14 cellular contexts compared by ENCODE assay signal in the genomic region with DNA sequence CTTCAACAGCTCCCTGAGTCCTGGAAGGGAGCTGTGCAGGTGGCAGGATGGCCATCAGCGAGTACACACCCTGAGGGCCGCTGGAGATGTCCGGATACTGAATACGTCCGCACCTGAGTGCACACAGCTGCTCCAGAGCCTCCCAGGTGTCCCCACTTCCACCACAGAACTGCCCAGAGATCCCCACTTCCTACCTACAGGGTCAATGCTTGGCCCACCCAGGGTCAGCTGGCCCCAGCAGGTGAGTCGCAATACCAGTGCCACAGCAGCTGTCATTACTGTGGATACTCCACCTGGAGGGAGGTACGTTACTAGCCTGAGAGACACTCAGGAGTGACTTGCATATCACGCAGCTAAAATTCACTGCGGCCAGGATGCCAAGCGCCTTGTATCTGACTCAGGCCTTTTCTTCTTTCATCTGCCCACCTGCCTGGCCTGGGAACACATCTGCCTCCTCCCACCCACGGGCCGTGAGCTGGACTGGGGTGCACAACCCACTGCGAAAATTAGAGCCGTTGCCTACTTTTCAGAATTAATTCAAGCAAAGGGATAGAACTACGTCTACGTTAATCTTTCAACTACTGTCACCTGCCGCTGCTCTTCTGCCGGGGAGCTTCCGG. TPM values are rescaled to one million over a fixed set of nuclear protein-coding genes. Genes with fewer than 3 reads are reported as not detected.
"Had no signal": no experiment of that assay in that cellular context is flagged by ENCODE, and none has a peak within 500 bp of the region (broad histone marks: within the 10 kb centered on the region; RNA-seq: fewer than 3 reads in every experiment).

No MANE protein-coding gene starts in this region.

- H3K4me1 ChIP-seq: gastrocnemius medialis, psoas muscle had no signal

- H3K27ac ChIP-seq: gastrocnemius medialis, psoas muscle, skin epidermis, tibial nerve had no signal

- DNase-seq: activated CD4-positive, alpha-beta T cell treated with anti-CD3 and anti-CD28 coated beads, Interleukin-2, amount 10 ng/mL, durations not matched to agents 7 days and 5 days; activated CD8-positive, alpha-beta memory T cell treated with anti-CD3 and anti-CD28 coated beads, Interleukin-2, amount 50 U/mL, for 4 hours; activated T-cell treated with anti-CD3 and anti-CD28 coated beads, Interleukin-2, amount 50 U/mL, for 4 hours; effector CD4-positive, alpha-beta T cell; gastrocnemius medialis; midbrain; psoas muscle; right cardiac atrium; stimulated activated CD4-positive, alpha-beta T cell treated with anti-CD3 and anti-CD28 coated beads, Interleukin-15, amount 100 ng/mL, for 24 hours; stimulated activated CD4-positive, alpha-beta T cell treated with anti-CD3 and anti-CD28 coated beads, Interleukin-2, amount 100 ng/mL, for 48 hours had no signal

- H3K4me3 ChIP-seq: gastrocnemius medialis, psoas muscle, skin epidermis, tibial nerve had no signal

- H3K36me3 ChIP-seq: gastrocnemius medialis, tibial nerve had no signal

- ATAC-seq: activated T-cell treated with anti-CD3 and anti-CD28 coated beads, Interleukin-2, amount 50 U/mL, for 4 hours; gastrocnemius medialis; psoas muscle; right cardiac atrium had no signal

- H3K9me3 ChIP-seq: gastrocnemius medialis, psoas muscle, tibial nerve had no signal

RNA-seq across cellular contexts. Expression of a gene that starts 9.4 kb away (rescaled TPM):
- total RNA-seq: left lobe of liver, osteocyte, psoas muscle had no signal
